ENCODE assay signal across 12 cellular contexts in the genomic region with DNA sequence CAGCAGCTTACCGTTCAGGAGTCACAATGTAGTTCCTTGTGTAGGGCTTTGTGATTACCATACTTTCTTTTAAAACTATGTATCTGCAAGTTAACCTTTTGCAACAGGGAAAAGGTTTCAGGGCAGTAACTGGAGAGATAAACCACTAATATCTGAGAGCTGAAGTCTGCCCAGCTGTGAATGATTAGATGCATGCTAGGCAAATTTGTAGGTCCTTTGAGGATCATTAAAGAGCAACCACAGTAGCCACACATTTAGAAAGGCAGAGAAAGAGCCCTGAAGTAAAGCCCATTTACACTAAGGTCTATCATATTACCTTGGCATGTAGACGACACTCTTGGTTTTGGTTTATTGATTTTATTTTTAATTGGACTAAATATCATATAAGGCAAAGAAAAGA. TPM values are rescaled to one million over a fixed set of nuclear protein-coding genes. Genes with fewer than 3 reads are reported as not detected.
A peak's percentile ranks its signal among the peaks of the same experiment; 100 is the strongest.
DNase-seq lines count a peak whose midpoint lies in the region; ATAC-seq and TF ChIP-seq lines count a peak whose summit lies in the region.
"Had no signal": no experiment of that assay in that cellular context is flagged by ENCODE, and none has a peak within 500 bp of the region (broad histone marks: within the 10 kb centered on the region; RNA-seq: fewer than 3 reads in every experiment).

No MANE protein-coding gene starts in this region.

- H3K4me3 ChIP-seq in gastrocnemius medialis: no peak overlapping the region
- H3K4me3 ChIP-seq: BLaER1 treated with 17β-estradiol and CSF1 and Interleukin-3, amounts not matched to agents 10 nM and 100 nM; mucosa of descending colon had no signal

- H3K27me3 ChIP-seq in gastrocnemius medialis: no peaks in the 10 kb centered on the region
- H3K27me3 ChIP-seq: BLaER1 treated with 17β-estradiol and CSF1 and Interleukin-3, amounts not matched to agents 10 nM and 100 nM had no signal

- no peak overlapping the region for H3K27ac ChIP-seq in gastrocnemius medialis
- H3K27ac ChIP-seq: BLaER1 treated with 17β-estradiol and CSF1 and Interleukin-3, amounts not matched to agents 10 nM and 100 nM had no signal

- peaks cover 9 to 19% of the 10 kb centered on the region in 2 donors for H3K4me1 ChIP-seq in gastrocnemius medialis

- ATAC-seq in GM18907 (IDR thresholded peaks at IDR 0.05; ENCODE audit: unreplicated experiment) (peak; percentile 93), HG02571 (IDR thresholded peaks at IDR 0.05; ENCODE audit: unreplicated experiment) (peak; percentile 77), HG03196 (IDR thresholded peaks at IDR 0.05; ENCODE audit: unreplicated experiment) (peak; percentile 85), gastrocnemius medialis (no peak)
- ATAC-seq: mucosa of descending colon had no signal

- no peaks in the 10 kb centered on the region for H3K27me3 Mint-ChIP-seq in activated CD4-positive, alpha-beta T cell treated with anti-CD3 and anti-CD28 coated beads, Interleukin-2, amount 10 ng/mL, durations not matched to agents 7 days and 5 days
- H3K27me3 Mint-ChIP-seq: activated naive CD8-positive, alpha-beta T cell treated with anti-CD3 and anti-CD28 coated beads for 36 hours had no signal

- CTCF ChIA-PET in activated CD4-positive, alpha-beta T cell treated with anti-CD3 and anti-CD28 coated beads, Interleukin-2, amount 10 ng/mL, durations not matched to agents 7 days and 5 days (lab: Charles Lee): interaction anchor here (0.5 to 0.7 kb wide), 3 partner anchors 57 to 670 kb away, joined by 3 to 4 read pairs (median 3); no protein-coding TSS in a partner anchor

- POLR2A ChIA-PET in activated CD4-positive, alpha-beta T cell treated with anti-CD3 and anti-CD28 coated beads, Interleukin-2, amount 10 ng/mL, durations not matched to agents 7 days and 5 days (lab: Charles Lee): no interaction called here

- no peaks in the 10 kb centered on the region for H3K4me1 Mint-ChIP-seq in activated CD4-positive, alpha-beta T cell treated with anti-CD3 and anti-CD28 coated beads, Interleukin-2, amount 10 ng/mL, durations not matched to agents 7 days and 5 days

- H3K36me3 ChIP-seq in gastrocnemius medialis: no peaks in the 10 kb centered on the region

- H3K4me3 Mint-ChIP-seq in activated CD4-positive, alpha-beta T cell treated with anti-CD3 and anti-CD28 coated beads, Interleukin-2, amount 10 ng/mL, durations not matched to agents 7 days and 5 days: no peak overlapping the region
- H3K4me3 Mint-ChIP-seq: activated naive CD8-positive, alpha-beta T cell treated with anti-CD3 and anti-CD28 coated beads for 36 hours had no signal

- in situ Hi-C loops in gastrocnemius medialis (cut with MboI; ENCODE audit: low sequenced_read_pairs in 4 of 4): no loop called here

- no peak for TF ChIP-seq POLR2A in gastrocnemius medialis (IDR thresholded peaks at IDR 0.05)

- H3K27ac Mint-ChIP-seq in activated CD4-positive, alpha-beta T cell treated with anti-CD3 and anti-CD28 coated beads, Interleukin-2, amount 10 ng/mL, durations not matched to agents 7 days and 5 days: no peak overlapping the region
- H3K27ac Mint-ChIP-seq: activated naive CD8-positive, alpha-beta T cell treated with anti-CD3 and anti-CD28 coated beads for 36 hours had no signal

- peak; percentile 69 to 72 for DNase-seq in NCI-H526 (lab: John Stamatoyannopoulos, UW)
- no peak for DNase-seq in posterior cingulate gyrus
- no peak for DNase-seq in AML-193 (lab: John Stamatoyannopoulos, UW)
- DNase-seq in gastrocnemius medialis: no peak
- DNase-seq in activated CD4-positive, alpha-beta T cell treated with anti-CD3 and anti-CD28 coated beads, Interleukin-2, amount 10 ng/mL, durations not matched to agents 7 days and 5 days: no peak
- DNase-seq: activated naive CD8-positive, alpha-beta T cell treated with anti-CD3 and anti-CD28 coated beads for 36 hours; mucosa of descending colon; stimulated activated naive CD4-positive, alpha-beta T cell had no signal

- no peak for TF ChIP-seq CTCF in gastrocnemius medialis (IDR thresholded peaks at IDR 0.05 in 4 of 5, conservative IDR thresholded peaks at IDR 0.05 in 1 of 5)

- no peaks in the 10 kb centered on the region for H3K9me3 Mint-ChIP-seq in activated CD4-positive, alpha-beta T cell treated with anti-CD3 and anti-CD28 coated beads, Interleukin-2, amount 10 ng/mL, durations not matched to agents 7 days and 5 days
- H3K9me3 Mint-ChIP-seq: activated naive CD8-positive, alpha-beta T cell treated with anti-CD3 and anti-CD28 coated beads for 36 hours had no signal

- no peaks in the 10 kb centered on the region for H3K36me3 Mint-ChIP-seq in activated CD4-positive, alpha-beta T cell treated with anti-CD3 and anti-CD28 coated beads, Interleukin-2, amount 10 ng/mL, durations not matched to agents 7 days and 5 days (ENCODE audit: low read depth)

- intact Hi-C loops in posterior cingulate gyrus (cut with DNase I) (no loop called here), gastrocnemius medialis (cut with DNase I; ENCODE audit: low total_unique reads) (no loop called here)

- no peaks in the 10 kb centered on the region for H3K9me3 ChIP-seq in gastrocnemius medialis
- H3K9me3 ChIP-seq: BLaER1 treated with 17β-estradiol and CSF1 and Interleukin-3, amounts not matched to agents 10 nM and 100 nM; mucosa of descending colon had no signal

RNA-seq across cellular contexts. Expression of a gene that starts 60.0 kb away (rescaled TPM):
- 10 to 100 TPM; 23.8 to 74.2 (median 31.1) TPM for total RNA-seq in gastrocnemius medialis
- 10 to 100 TPM; 20.9 to 21.1 TPM for total RNA-seq in activated CD4-positive, alpha-beta T cell treated with anti-CD3 and anti-CD28 coated beads, Interleukin-2, amount 10 ng/mL, durations not matched to agents 7 days and 5 days

Comparison
In these comparisons a context has a peak if more than half of its experiments do, and no peak if none do; other contexts are left out.
1. ATAC-seq: peak in GM18907 (single experiment), HG02571 (single experiment) and HG03196 (single experiment); none in gastrocnemius medialis (0 of 2).
2. DNase-seq: peak in NCI-H526 (2 of 2); none in posterior cingulate gyrus (0 of 10), AML-193 (0 of 2), gastrocnemius medialis (0 of 2) and activated CD4-positive, alpha-beta T cell treated with anti-CD3 and anti-CD28 coated beads, Interleukin-2, amount 10 ng/mL, durations not matched to agents 7 days and 5 days (single experiment).